ENCODE assay signal across 25 cellular contexts in the genomic region with DNA sequence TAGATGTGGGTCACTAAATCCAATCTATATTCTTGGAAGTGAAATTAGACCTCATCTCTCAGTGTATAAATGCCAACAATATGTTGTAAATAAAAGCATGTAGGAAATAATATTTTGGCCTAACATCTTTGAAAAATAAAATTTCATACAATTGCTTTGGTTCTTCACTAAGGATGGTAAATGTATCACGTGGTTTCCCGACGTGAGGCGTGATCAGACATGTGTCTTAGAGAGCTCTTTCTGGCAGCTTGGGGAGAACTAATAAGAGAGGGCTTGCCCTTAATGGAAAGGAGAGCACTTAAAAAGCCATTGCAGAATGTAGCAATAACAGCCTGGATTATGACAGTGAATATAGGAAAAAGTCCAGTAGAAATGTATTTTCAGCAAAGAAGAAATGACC.
DNase-seq lines count a peak whose midpoint lies in the region; ATAC-seq and TF ChIP-seq lines count a peak whose summit lies in the region.
"Had no signal": no experiment of that assay in that cellular context is flagged by ENCODE, and none has a peak within 500 bp of the region (broad histone marks: within the 10 kb centered on the region; RNA-seq: fewer than 3 reads in every experiment).

No MANE protein-coding gene starts in this region.

- no peak overlapping the region for H3K4me3 ChIP-seq in neural cell (ENCODE audit: low read length)
- H3K4me3 ChIP-seq: GM23248 had no signal

- H2AFZ ChIP-seq in neural cell (ENCODE audit: low read depth, low read length): no peak overlapping the region
- H2AFZ ChIP-seq: GM23248 had no signal

- ATAC-seq in HG03469 (IDR thresholded peaks at IDR 0.05; ENCODE audit: unreplicated experiment): no peak
- ATAC-seq: PC-3, T-helper 17 cell had no signal

- no peaks in the 10 kb centered on the region for H3K36me3 ChIP-seq in neural cell (ENCODE audit: insufficient read depth, low read length)

- no peaks in the 10 kb centered on the region for H3F3A ChIP-seq in neural cell (ENCODE audit: insufficient read depth, low read length, poor library complexity, severe bottlenecking)

- TF ChIP-seq EP300 in neural cell (conservative IDR thresholded peaks at IDR 0.05; ENCODE audit: poor library complexity, severe bottlenecking): no peak

- no peak for TF ChIP-seq CTCF in neural cell (IDR thresholded peaks at IDR 0.05; ENCODE audit: poor library complexity, severe bottlenecking)

- DNase-seq in NCI-H1105 (lab: John Stamatoyannopoulos, UW) (peak; percentile 58), NCI-H187 (lab: John Stamatoyannopoulos, UW) (peak; percentile 15 to 57), NCI-H2227 (lab: John Stamatoyannopoulos, UW; ENCODE audit: unreplicated experiment) (peak; percentile 53), DMS 273 (lab: John Stamatoyannopoulos, UW; ENCODE audit: unreplicated experiment) (no peak), NCI-H1694 treated with DMSO at 0.1 percent for 48 hours (lab: John Stamatoyannopoulos, UW) (no peak)
- DNase-seq: C1 segment of cervical spinal cord; CD4-positive, alpha-beta memory T cell; COR-L47; DMS 273 treated with DMSO at 0.1 percent for 48 hours; DMS79; EL; GDM1; GM23248; H9; KBM-7; NCI-H1436; NCI-H2029; NCI-H446; NK-92 treated with Interleukin-12 subunit alpha and Interleukin-12 subunit beta, amount 100 ng/mL, for 24 hours; PC-3; SK-N-SH; T-helper 17 cell; T1000 had no signal

- H3K27me3 ChIP-seq in neural cell (ENCODE audit: insufficient read depth, low read depth, low read length): no peaks in the 10 kb centered on the region

- no peak overlapping the region for H3K4me2 ChIP-seq in neural cell (ENCODE audit: low read length)
- H3K4me2 ChIP-seq: SK-N-SH had no signal

- no peaks in the 10 kb centered on the region for H3K79me2 ChIP-seq in neural cell (replicated peaks; ENCODE audit: insufficient read depth, low read length)

- TF ChIP-seq RAD21 in neural cell (conservative IDR thresholded peaks at IDR 0.05): no peak

- no peak overlapping the region for H3K27ac ChIP-seq in neural cell (ENCODE audit: low read length)
- H3K27ac ChIP-seq: GM23248 had no signal

- H3K9ac ChIP-seq in neural cell (ENCODE audit: low read length): no peak overlapping the region
- H3K9ac ChIP-seq: GM23248, SK-N-SH had no signal

- H3K9me2 ChIP-seq in neural cell (ENCODE audit: insufficient read depth, low read length): no peaks in the 10 kb centered on the region
- H3K9me2 ChIP-seq: SK-N-SH had no signal

- no peaks in the 10 kb centered on the region for H4K20me1 ChIP-seq in neural cell (ENCODE audit: insufficient read depth)

- no peaks in the 10 kb centered on the region for H3K9me3 ChIP-seq in neural cell (ENCODE audit: low read length)
- H3K9me3 ChIP-seq: SK-N-SH had no signal

TF ChIP-seq in neural cell, 6 proteins besides CTCF, POLR2A, EP300 and RAD21:
- TF ChIP-seq, protein P1, sequence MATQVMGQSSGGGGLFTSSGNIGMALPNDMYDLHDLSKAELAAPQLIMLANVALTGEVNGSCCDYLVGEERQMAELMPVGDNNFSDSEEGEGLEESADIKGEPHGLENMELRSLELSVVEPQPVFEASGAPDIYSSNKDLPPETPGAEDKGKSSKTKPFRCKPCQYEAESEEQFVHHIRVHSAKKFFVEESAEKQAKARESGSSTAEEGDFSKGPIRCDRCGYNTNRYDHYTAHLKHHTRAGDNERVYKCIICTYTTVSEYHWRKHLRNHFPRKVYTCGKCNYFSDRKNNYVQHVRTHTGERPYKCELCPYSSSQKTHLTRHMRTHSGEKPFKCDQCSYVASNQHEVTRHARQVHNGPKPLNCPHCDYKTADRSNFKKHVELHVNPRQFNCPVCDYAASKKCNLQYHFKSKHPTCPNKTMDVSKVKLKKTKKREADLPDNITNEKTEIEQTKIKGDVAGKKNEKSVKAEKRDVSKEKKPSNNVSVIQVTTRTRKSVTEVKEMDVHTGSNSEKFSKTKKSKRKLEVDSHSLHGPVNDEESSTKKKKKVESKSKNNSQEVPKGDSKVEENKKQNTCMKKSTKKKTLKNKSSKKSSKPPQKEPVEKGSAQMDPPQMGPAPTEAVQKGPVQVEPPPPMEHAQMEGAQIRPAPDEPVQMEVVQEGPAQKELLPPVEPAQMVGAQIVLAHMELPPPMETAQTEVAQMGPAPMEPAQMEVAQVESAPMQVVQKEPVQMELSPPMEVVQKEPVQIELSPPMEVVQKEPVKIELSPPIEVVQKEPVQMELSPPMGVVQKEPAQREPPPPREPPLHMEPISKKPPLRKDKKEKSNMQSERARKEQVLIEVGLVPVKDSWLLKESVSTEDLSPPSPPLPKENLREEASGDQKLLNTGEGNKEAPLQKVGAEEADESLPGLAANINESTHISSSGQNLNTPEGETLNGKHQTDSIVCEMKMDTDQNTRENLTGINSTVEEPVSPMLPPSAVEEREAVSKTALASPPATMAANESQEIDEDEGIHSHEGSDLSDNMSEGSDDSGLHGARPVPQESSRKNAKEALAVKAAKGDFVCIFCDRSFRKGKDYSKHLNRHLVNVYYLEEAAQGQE (IDR thresholded peaks at IDR 0.05; ENCODE audit: borderline replicate concordance): peak; percentile 39
- TF ChIP-seq MXI1 (conservative IDR thresholded peaks at IDR 0.05; ENCODE audit: poor library complexity, severe bottlenecking) (no peak), POLR2AphosphoS5 (IDR thresholded peaks at IDR 0.05) (peak; percentile 30)
TF ChIP-seq in neural cell: peak in this region for 2.

Comparison
In these comparisons a context has a peak if more than half of its experiments do, and no peak if none do; other contexts are left out.
1. DNase-seq: peak in NCI-H1105 (single experiment), NCI-H187 (2 of 2) and NCI-H2227 (single experiment); none in DMS 273 (single experiment) and NCI-H1694 treated with DMSO at 0.1 percent for 48 hours (single experiment).